Comparison of ENCODE assay signal across 1 cellular context in the genomic region with DNA sequence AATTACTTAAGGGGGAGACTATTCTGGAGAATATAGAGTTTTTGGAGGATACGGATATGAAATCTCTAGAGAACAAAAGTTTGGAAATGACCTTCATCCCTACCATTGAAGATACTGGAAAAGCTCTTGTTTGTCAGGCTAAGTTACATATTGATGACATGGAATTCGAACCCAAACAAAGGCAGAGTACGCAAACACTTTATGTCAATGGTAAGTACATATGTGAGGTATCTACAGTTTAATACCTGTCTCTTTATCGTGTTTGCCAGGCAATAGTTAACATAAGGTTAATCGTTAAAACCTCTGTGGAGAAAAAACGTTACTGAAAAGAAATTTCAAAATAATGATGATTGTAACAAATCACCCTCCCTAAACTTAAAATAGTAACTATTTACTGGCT.
TF ChIP-seq lines count a peak whose summit lies in the region.

No MANE protein-coding gene starts in this region.

TF ChIP-seq in HepG2, 621 proteins besides CTCF, POLR2A, EP300 and RAD21 (continued from another document and continues in another):
- TF ChIP-seq, protein P1, sequence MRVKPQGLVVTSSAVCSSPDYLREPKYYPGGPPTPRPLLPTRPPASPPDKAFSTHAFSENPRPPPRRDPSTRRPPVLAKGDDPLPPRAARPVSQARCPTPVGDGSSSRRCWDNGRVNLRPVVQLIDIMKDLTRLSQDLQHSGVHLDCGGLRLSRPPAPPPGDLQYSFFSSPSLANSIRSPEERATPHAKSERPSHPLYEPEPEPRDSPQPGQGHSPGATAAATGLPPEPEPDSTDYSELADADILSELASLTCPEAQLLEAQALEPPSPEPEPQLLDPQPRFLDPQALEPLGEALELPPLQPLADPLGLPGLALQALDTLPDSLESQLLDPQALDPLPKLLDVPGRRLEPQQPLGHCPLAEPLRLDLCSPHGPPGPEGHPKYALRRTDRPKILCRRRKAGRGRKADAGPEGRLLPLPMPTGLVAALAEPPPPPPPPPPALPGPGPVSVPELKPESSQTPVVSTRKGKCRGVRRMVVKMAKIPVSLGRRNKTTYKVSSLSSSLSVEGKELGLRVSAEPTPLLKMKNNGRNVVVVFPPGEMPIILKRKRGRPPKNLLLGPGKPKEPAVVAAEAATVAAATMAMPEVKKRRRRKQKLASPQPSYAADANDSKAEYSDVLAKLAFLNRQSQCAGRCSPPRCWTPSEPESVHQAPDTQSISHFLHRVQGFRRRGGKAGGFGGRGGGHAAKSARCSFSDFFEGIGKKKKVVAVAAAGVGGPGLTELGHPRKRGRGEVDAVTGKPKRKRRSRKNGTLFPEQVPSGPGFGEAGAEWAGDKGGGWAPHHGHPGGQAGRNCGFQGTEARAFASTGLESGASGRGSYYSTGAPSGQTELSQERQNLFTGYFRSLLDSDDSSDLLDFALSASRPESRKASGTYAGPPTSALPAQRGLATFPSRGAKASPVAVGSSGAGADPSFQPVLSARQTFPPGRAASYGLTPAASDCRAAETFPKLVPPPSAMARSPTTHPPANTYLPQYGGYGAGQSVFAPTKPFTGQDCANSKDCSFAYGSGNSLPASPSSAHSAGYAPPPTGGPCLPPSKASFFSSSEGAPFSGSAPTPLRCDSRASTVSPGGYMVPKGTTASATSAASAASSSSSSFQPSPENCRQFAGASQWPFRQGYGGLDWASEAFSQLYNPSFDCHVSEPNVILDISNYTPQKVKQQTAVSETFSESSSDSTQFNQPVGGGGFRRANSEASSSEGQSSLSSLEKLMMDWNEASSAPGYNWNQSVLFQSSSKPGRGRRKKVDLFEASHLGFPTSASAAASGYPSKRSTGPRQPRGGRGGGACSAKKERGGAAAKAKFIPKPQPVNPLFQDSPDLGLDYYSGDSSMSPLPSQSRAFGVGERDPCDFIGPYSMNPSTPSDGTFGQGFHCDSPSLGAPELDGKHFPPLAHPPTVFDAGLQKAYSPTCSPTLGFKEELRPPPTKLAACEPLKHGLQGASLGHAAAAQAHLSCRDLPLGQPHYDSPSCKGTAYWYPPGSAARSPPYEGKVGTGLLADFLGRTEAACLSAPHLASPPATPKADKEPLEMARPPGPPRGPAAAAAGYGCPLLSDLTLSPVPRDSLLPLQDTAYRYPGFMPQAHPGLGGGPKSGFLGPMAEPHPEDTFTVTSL (CRISPR knock-in tag; IDR thresholded peaks at IDR 0.05; ENCODE audit: borderline replicate concordance) = peak; percentile 93
- TF ChIP-seq BCL6 (CRISPR knock-in tag; IDR thresholded peaks at IDR 0.05) (peak; percentile 80), ZMYM4 (CRISPR knock-in tag; IDR thresholded peaks at IDR 0.05) (peak; percentile 54; the same call in 1 of the 2 replicates), TCF7 (IDR thresholded peaks at IDR 0.05; ENCODE audit: low read depth) (peak; percentile 27; the same call in 1 of the 2 replicates), TMF1 (CRISPR knock-in tag; IDR thresholded peaks at IDR 0.05; ENCODE audit: low read depth) (no peak), SIX1 (CRISPR knock-in tag; IDR thresholded peaks at IDR 0.05; ENCODE audit: borderline replicate concordance) (peak; percentile 66; the same call in 1 of the 2 replicates), MIXL1 (CRISPR knock-in tag; IDR thresholded peaks at IDR 0.05) (peak; percentile 80; the same call in 1 of the 2 replicates), HOXA7 (CRISPR knock-in tag; IDR thresholded peaks at IDR 0.05) (no peak), ZNF232 (CRISPR knock-in tag; IDR thresholded peaks at IDR 0.05; ENCODE audit: borderline replicate concordance) (no peak), TAF15 (IDR thresholded peaks at IDR 0.05; ENCODE audit: low read depth, low read length, poor library complexity, severe bottlenecking) (no peak), NFE2L2 (IDR thresholded peaks at IDR 0.05; ENCODE audit: low read length) (no peak), SSRP1 (CRISPR knock-in tag; IDR thresholded peaks at IDR 0.05) (no peak), ZNF24 (IDR thresholded peaks at IDR 0.05) (no peak), ZFYVE20 (CRISPR knock-in tag; IDR thresholded peaks at IDR 0.05; ENCODE audit: borderline replicate concordance, low read depth) (no peak), NFIB (CRISPR knock-in tag; IDR thresholded peaks at IDR 0.05; ENCODE audit: borderline replicate concordance) (no peak), SIN3B (IDR thresholded peaks at IDR 0.05; ENCODE audit: low read length) (no peak), NR3C1 (CRISPR knock-in tag; IDR thresholded peaks at IDR 0.05) (no peak), ZBTB21 (CRISPR knock-in tag; IDR thresholded peaks at IDR 0.05) (peak; percentile 19; the same call in 1 of the 2 replicates), ZNF552 (CRISPR knock-in tag; IDR thresholded peaks at IDR 0.05; ENCODE audit: borderline replicate concordance) (no peak), PHF5A (CRISPR knock-in tag; IDR thresholded peaks at IDR 0.05; ENCODE audit: low read depth, unreplicated experiment) (no peak)
- TF ChIP-seq, protein P2, sequence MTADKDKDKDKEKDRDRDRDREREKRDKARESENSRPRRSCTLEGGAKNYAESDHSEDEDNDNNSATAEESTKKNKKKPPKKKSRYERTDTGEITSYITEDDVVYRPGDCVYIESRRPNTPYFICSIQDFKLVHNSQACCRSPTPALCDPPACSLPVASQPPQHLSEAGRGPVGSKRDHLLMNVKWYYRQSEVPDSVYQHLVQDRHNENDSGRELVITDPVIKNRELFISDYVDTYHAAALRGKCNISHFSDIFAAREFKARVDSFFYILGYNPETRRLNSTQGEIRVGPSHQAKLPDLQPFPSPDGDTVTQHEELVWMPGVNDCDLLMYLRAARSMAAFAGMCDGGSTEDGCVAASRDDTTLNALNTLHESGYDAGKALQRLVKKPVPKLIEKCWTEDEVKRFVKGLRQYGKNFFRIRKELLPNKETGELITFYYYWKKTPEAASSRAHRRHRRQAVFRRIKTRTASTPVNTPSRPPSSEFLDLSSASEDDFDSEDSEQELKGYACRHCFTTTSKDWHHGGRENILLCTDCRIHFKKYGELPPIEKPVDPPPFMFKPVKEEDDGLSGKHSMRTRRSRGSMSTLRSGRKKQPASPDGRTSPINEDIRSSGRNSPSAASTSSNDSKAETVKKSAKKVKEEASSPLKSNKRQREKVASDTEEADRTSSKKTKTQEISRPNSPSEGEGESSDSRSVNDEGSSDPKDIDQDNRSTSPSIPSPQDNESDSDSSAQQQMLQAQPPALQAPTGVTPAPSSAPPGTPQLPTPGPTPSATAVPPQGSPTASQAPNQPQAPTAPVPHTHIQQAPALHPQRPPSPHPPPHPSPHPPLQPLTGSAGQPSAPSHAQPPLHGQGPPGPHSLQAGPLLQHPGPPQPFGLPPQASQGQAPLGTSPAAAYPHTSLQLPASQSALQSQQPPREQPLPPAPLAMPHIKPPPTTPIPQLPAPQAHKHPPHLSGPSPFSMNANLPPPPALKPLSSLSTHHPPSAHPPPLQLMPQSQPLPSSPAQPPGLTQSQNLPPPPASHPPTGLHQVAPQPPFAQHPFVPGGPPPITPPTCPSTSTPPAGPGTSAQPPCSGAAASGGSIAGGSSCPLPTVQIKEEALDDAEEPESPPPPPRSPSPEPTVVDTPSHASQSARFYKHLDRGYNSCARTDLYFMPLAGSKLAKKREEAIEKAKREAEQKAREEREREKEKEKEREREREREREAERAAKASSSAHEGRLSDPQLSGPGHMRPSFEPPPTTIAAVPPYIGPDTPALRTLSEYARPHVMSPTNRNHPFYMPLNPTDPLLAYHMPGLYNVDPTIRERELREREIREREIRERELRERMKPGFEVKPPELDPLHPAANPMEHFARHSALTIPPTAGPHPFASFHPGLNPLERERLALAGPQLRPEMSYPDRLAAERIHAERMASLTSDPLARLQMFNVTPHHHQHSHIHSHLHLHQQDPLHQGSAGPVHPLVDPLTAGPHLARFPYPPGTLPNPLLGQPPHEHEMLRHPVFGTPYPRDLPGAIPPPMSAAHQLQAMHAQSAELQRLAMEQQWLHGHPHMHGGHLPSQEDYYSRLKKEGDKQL (CRISPR knock-in tag; IDR thresholded peaks at IDR 0.05; ENCODE audit: low read depth) = 0 out of 2 replicates have a peak, but pooled peaks have one; percentile 71
- TF ChIP-seq, protein P3, sequence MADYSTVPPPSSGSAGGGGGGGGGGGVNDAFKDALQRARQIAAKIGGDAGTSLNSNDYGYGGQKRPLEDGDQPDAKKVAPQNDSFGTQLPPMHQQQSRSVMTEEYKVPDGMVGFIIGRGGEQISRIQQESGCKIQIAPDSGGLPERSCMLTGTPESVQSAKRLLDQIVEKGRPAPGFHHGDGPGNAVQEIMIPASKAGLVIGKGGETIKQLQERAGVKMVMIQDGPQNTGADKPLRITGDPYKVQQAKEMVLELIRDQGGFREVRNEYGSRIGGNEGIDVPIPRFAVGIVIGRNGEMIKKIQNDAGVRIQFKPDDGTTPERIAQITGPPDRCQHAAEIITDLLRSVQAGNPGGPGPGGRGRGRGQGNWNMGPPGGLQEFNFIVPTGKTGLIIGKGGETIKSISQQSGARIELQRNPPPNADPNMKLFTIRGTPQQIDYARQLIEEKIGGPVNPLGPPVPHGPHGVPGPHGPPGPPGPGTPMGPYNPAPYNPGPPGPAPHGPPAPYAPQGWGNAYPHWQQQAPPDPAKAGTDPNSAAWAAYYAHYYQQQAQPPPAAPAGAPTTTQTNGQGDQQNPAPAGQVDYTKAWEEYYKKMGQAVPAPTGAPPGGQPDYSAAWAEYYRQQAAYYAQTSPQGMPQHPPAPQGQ (CRISPR knock-in tag; IDR thresholded peaks at IDR 0.05; ENCODE audit: borderline replicate concordance) = no peak
- TF ChIP-seq, protein P4, sequence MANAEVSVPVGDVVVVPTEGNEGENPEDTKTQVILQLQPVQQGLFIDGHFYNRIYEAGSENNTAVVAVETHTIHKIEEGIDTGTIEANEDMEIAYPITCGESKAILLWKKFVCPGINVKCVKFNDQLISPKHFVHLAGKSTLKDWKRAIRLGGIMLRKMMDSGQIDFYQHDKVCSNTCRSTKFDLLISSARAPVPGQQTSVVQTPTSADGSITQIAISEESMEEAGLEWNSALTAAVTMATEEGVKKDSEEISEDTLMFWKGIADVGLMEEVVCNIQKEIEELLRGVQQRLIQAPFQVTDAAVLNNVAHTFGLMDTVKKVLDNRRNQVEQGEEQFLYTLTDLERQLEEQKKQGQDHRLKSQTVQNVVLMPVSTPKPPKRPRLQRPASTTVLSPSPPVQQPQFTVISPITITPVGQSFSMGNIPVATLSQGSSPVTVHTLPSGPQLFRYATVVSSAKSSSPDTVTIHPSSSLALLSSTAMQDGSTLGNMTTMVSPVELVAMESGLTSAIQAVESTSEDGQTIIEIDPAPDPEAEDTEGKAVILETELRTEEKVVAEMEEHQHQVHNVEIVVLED (CRISPR knock-in tag; IDR thresholded peaks at IDR 0.05; ENCODE audit: borderline replicate concordance) = no peak
- TF ChIP-seq, protein P5, sequence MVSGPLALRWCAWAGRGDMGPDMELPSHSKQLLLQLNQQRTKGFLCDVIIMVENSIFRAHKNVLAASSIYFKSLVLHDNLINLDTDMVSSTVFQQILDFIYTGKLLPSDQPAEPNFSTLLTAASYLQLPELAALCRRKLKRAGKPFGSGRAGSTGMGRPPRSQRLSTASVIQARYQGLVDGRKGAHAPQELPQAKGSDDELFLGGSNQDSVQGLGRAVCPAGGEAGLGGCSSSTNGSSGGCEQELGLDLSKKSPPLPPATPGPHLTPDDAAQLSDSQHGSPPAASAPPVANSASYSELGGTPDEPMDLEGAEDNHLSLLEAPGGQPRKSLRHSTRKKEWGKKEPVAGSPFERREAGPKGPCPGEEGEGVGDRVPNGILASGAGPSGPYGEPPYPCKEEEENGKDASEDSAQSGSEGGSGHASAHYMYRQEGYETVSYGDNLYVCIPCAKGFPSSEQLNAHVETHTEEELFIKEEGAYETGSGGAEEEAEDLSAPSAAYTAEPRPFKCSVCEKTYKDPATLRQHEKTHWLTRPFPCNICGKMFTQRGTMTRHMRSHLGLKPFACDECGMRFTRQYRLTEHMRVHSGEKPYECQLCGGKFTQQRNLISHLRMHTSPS (CRISPR knock-in tag; IDR thresholded peaks at IDR 0.05; ENCODE audit: low read depth) = no peak
- TF ChIP-seq, protein P6, sequence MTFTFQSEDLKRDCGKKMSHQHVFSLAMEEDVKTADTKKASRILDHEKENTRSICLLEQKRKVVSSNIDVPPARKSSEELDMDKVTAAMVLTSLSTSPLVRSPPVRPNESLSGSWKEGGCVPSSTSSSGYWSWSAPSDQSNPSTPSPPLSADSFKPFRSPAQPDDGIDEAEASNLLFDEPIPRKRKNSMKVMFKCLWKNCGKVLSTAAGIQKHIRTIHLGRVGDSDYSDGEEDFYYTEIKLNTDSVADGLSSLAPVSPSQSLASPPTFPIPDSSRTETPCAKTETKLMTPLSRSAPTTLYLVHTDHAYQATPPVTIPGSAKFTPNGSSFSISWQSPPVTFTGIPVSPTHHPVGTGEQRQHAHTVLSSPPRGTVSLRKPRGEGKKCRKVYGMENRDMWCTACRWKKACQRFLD (CRISPR knock-in tag; IDR thresholded peaks at IDR 0.05; ENCODE audit: borderline replicate concordance) = no peak
- TF ChIP-seq, protein P7, sequence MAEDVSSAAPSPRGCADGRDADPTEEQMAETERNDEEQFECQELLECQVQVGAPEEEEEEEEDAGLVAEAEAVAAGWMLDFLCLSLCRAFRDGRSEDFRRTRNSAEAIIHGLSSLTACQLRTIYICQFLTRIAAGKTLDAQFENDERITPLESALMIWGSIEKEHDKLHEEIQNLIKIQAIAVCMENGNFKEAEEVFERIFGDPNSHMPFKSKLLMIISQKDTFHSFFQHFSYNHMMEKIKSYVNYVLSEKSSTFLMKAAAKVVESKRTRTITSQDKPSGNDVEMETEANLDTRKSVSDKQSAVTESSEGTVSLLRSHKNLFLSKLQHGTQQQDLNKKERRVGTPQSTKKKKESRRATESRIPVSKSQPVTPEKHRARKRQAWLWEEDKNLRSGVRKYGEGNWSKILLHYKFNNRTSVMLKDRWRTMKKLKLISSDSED (CRISPR knock-in tag; IDR thresholded peaks at IDR 0.05) = no peak
